Comparison of ENCODE assay signal across 18 cellular contexts in genomic region chr3:117606860-117607259, GRCh38.
"Had no signal": no experiment of that assay in that cellular context is flagged by ENCODE, and none has a peak within 500 bp of the region (broad histone marks: within the 10 kb centered on the region; RNA-seq: fewer than 3 reads in every experiment).

No MANE protein-coding gene starts in this region.

- H2AFZ ChIP-seq: hepatocyte had no signal

- H3K4me3 Mint-ChIP-seq: endodermal cell; naive thymus-derived CD4-positive, alpha-beta T cell; stimulated activated naive B cell treated with anti-CD40 and anti-IgM and Interleukin-4, amounts not matched to agents 10 μg/mL and 1 μg/mL and 100 μg/mL, for 72 hours; stimulated activated naive CD8-positive, alpha-beta T cell treated with anti-CD3 and anti-CD28 coated beads, Interleukin-15, amount 100 ng/mL, for 72 hours had no signal

- H3K27me3 Mint-ChIP-seq: naive thymus-derived CD4-positive, alpha-beta T cell; stimulated activated naive B cell treated with anti-CD40 and anti-IgM and Interleukin-4, amounts not matched to agents 10 μg/mL and 1 μg/mL and 100 μg/mL, for 72 hours; stimulated activated naive CD8-positive, alpha-beta T cell treated with anti-CD3 and anti-CD28 coated beads, Interleukin-15, amount 100 ng/mL, for 72 hours had no signal

- H3K27ac ChIP-seq: hepatocyte, neutrophil, right lobe of liver, testis, tibial nerve had no signal

- H3K9me3 ChIP-seq: neutrophil, right lobe of liver, testis, tibial nerve had no signal

- H3K4me3 ChIP-seq: hepatocyte, right lobe of liver, testis, tibial nerve had no signal

- H3K36me3 Mint-ChIP-seq: naive thymus-derived CD4-positive, alpha-beta T cell; stimulated activated naive B cell treated with anti-CD40 and anti-IgM and Interleukin-4, amounts not matched to agents 10 μg/mL and 1 μg/mL and 100 μg/mL, for 72 hours had no signal

- H3K36me3 ChIP-seq: neutrophil, right lobe of liver, tibial nerve had no signal

- H3K27me3 ChIP-seq: hepatocyte, neutrophil, right lobe of liver, testis, tibial nerve had no signal

- ATAC-seq: left cardiac atrium; naive thymus-derived CD4-positive, alpha-beta T cell; right lobe of liver; stimulated activated naive B cell treated with anti-CD40 and anti-IgM and Interleukin-4, amounts not matched to agents 10 μg/mL and 1 μg/mL and 100 μg/mL, for 72 hours; stimulated activated naive CD8-positive, alpha-beta T cell treated with anti-CD3 and anti-CD28 coated beads, Interleukin-15, amount 100 ng/mL, for 72 hours had no signal

- H3K4me1 Mint-ChIP-seq: naive thymus-derived CD4-positive, alpha-beta T cell; stimulated activated naive B cell treated with anti-CD40 and anti-IgM and Interleukin-4, amounts not matched to agents 10 μg/mL and 1 μg/mL and 100 μg/mL, for 72 hours; stimulated activated naive CD8-positive, alpha-beta T cell treated with anti-CD3 and anti-CD28 coated beads, Interleukin-15, amount 100 ng/mL, for 72 hours had no signal

- H3K27ac Mint-ChIP-seq: endodermal cell; naive thymus-derived CD4-positive, alpha-beta T cell; stimulated activated naive B cell treated with anti-CD40 and anti-IgM and Interleukin-4, amounts not matched to agents 10 μg/mL and 1 μg/mL and 100 μg/mL, for 72 hours; stimulated activated naive CD8-positive, alpha-beta T cell treated with anti-CD3 and anti-CD28 coated beads, Interleukin-15, amount 100 ng/mL, for 72 hours had no signal

- H3K4me2 ChIP-seq: hepatocyte had no signal

- DNase-seq: cerebellar nuclear complex; dermis blood vessel endothelial cell; effector CD4-positive, alpha-beta T cell; endodermal cell; erythroblast; foreskin melanocyte; head of caudate nucleus; left cardiac atrium; mesendoderm; naive thymus-derived CD4-positive, alpha-beta T cell; right lobe of liver; stimulated activated CD4-positive, alpha-beta T cell treated with anti-CD3 and anti-CD28 coated beads, Interleukin-4, amount 100 ng/mL, for 24 hours; stimulated activated naive B cell treated with anti-CD40 and anti-IgM and Interleukin-4, amounts not matched to agents 10 μg/mL and 1 μg/mL and 100 μg/mL, for 72 hours; stimulated activated naive CD8-positive, alpha-beta T cell treated with anti-CD3 and anti-CD28 coated beads, Interleukin-15, amount 100 ng/mL, for 72 hours; testis had no signal

- H3K4me1 ChIP-seq: right lobe of liver, tibial nerve had no signal
